ENCODE assay signal across 29 cellular contexts in the genomic region with DNA sequence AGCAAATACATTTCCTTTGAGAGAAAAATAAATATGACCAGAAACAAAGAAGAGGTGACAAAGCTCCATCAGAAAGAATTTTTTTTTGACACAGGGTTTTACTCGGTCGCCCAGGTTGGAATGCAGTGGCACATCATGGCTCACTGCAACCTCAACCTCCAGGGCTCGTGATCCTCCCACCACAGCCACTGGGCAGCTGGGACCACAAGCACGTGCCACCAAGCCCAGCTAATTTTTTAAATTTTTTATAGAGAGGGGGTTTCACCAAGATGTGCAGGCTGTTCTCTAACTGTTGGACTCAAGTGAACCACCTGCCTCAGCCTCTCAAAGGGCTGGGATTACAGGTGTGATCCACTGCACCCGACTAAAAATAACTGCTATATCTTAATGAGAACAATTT.
"Had no signal": no experiment of that assay in that cellular context is flagged by ENCODE, and none has a peak within 500 bp of the region (broad histone marks: within the 10 kb centered on the region; RNA-seq: fewer than 3 reads in every experiment).

No MANE protein-coding gene starts in this region.

- H3K4me1 Mint-ChIP-seq: neural progenitor cell; stimulated activated memory B cell treated with anti-CD40 and anti-IgM and Interleukin-4, amounts not matched to agents 10 μg/mL and 1 μg/mL and 100 μg/mL, for 72 hours; stimulated activated naive CD8-positive, alpha-beta T cell treated with anti-CD3 and anti-CD28 coated beads, Interleukin-15, amount 100 ng/mL, for 72 hours had no signal

- H3K36me3 ChIP-seq: ovary had no signal

- DNase-seq: hippocampal formation; immature natural killer cell; kidney; left colon; left lung; lower lobe of right lung; mammary epithelial cell; mesenchymal stem cell; naive B cell; natural killer cell; nephron progenitor cell; occipital lobe; ovary; retina; right cardiac atrium; small intestine; spleen; stimulated activated CD4-positive, alpha-beta T cell treated with anti-CD3 and anti-CD28 coated beads, Interleukin-4, amount 100 ng/mL, for 24 hours; stimulated activated naive CD4-positive, alpha-beta T cell treated with Interleukin-2 at 50 U/mL for 16 hours; stimulated activated naive CD8-positive, alpha-beta T cell treated with anti-CD3 and anti-CD28 coated beads, Interleukin-15, amount 100 ng/mL, for 72 hours; substantia nigra; transverse colon; upper lobe of left lung had no signal

- H3K27ac ChIP-seq: left lung, lower lobe of right lung, neural progenitor cell, neutrophil, ovary, spleen, upper lobe of left lung, vagina had no signal

- H3K27me3 ChIP-seq: left lung, neural progenitor cell, neutrophil, ovary, spleen, transverse colon, upper lobe of left lung, vagina had no signal

- H3K27me3 Mint-ChIP-seq: naive B cell; progenitor cell of endocrine pancreas; stimulated activated memory B cell treated with anti-CD40 and anti-IgM and Interleukin-4, amounts not matched to agents 10 μg/mL and 1 μg/mL and 100 μg/mL, for 72 hours; stimulated activated naive CD8-positive, alpha-beta T cell treated with anti-CD3 and anti-CD28 coated beads, Interleukin-15, amount 100 ng/mL, for 72 hours had no signal

- H3K9me3 ChIP-seq: left lung, lower lobe of right lung, neutrophil, ovary, spleen, transverse colon, upper lobe of left lung, vagina had no signal

- H3K4me3 Mint-ChIP-seq: immature natural killer cell; natural killer cell; nephron progenitor cell; neural progenitor cell; stimulated activated memory B cell treated with anti-CD40 and anti-IgM and Interleukin-4, amounts not matched to agents 10 μg/mL and 1 μg/mL and 100 μg/mL, for 72 hours; stimulated activated naive CD8-positive, alpha-beta T cell treated with anti-CD3 and anti-CD28 coated beads, Interleukin-15, amount 100 ng/mL, for 72 hours had no signal

- H3K4me1 ChIP-seq: lower lobe of right lung, neural progenitor cell had no signal

- ATAC-seq: left colon; left lung; lower lobe of right lung; natural killer cell; right cardiac atrium; sciatic nerve; stimulated activated memory B cell treated with anti-CD40 and anti-IgM and Interleukin-4, amounts not matched to agents 10 μg/mL and 1 μg/mL and 100 μg/mL, for 72 hours; stimulated activated naive CD8-positive, alpha-beta T cell treated with anti-CD3 and anti-CD28 coated beads, Interleukin-15, amount 100 ng/mL, for 72 hours had no signal

- H3K27ac Mint-ChIP-seq: natural killer cell; nephron progenitor cell; neural progenitor cell; progenitor cell of endocrine pancreas; stimulated activated memory B cell treated with anti-CD40 and anti-IgM and Interleukin-4, amounts not matched to agents 10 μg/mL and 1 μg/mL and 100 μg/mL, for 72 hours had no signal

- H3K9me3 Mint-ChIP-seq: immature natural killer cell; naive B cell; natural killer cell; nephron progenitor cell; neural progenitor cell; stimulated activated memory B cell treated with anti-CD40 and anti-IgM and Interleukin-4, amounts not matched to agents 10 μg/mL and 1 μg/mL and 100 μg/mL, for 72 hours; stimulated activated naive CD8-positive, alpha-beta T cell treated with anti-CD3 and anti-CD28 coated beads, Interleukin-15, amount 100 ng/mL, for 72 hours had no signal

- H3K4me3 ChIP-seq: left lung, lower lobe of right lung, neural progenitor cell, ovary, spleen, transverse colon, upper lobe of left lung, vagina had no signal
